In genomic region chr19:48513289-48514122, GRCh38 we compare ENCODE assay signal across 8 cellular contexts. TPM values are rescaled to one million over a fixed set of nuclear protein-coding genes. Genes with fewer than 3 reads are reported as not detected.
DNase-seq lines count a peak whose midpoint lies in the region; ATAC-seq and TF ChIP-seq lines count a peak whose summit lies in the region.

No MANE protein-coding gene starts in this region.

- peaks cover 0 to 9% (median 4%) of the 10 kb centered on the region in 4 donors for H3K4me1 ChIP-seq in transverse colon

- intact Hi-C loops in transverse colon (cut with DNase I; ENCODE audit: low total_unique reads) = no loop called here

- no peak for ATAC-seq in GM21717 (IDR thresholded peaks at IDR 0.05; ENCODE audit: unreplicated experiment)

- no peaks in the 10 kb centered on the region for H3K36me3 ChIP-seq in transverse colon

- H3K4me3 ChIP-seq in GM12875 (ENCODE audit: low read depth, low read length) (peak overlapping the region; percentile 63), transverse colon (peak overlapping the region; percentile 29 to 58 (median 51))

- no peak for TF ChIP-seq EP300 in transverse colon (IDR thresholded peaks at IDR 0.05; ENCODE audit: low read depth)

- 0 to 4% methylated on average over 1 to 36 of the region's 54 CpGs for WGBS in transverse colon (ENCODE audit: low coverage in 1 of 2), 2 donors

- no peaks in the 10 kb centered on the region for H3K9me3 ChIP-seq in transverse colon

- peak; percentile 48 for DNase-seq in LHCN-M2 (ENCODE audit: low read depth)
- DNase-seq in SHP77 treated with DMSO at 0.1 percent for 48 hours (lab: John Stamatoyannopoulos, UW) = peak; percentile 27
- DNase-seq in activated naive CD4-positive, alpha-beta T cell (lab: John Stamatoyannopoulos, UW) = peak in 3 of 4 experiments; percentile 30 to 63 (median 47)
- DNase-seq in glomerular visceral epithelial cell (ENCODE audit: extremely low spot score) = peak; percentile 57
- DNase-seq in nucleus accumbens (lab: John Stamatoyannopoulos, UW) = peak in 55 of 56 donors; percentile 25 to 93 (median 78)
- DNase-seq in transverse colon = peak; percentile 75

- peaks cover 57% of the 10 kb centered on the region for H3K27me3 ChIP-seq in transverse colon

- H3K27ac ChIP-seq in transverse colon = peak overlapping the region in 2 of 4 donors; percentile 18 to 53

- TF ChIP-seq CTCF in GM12875 (IDR thresholded peaks at IDR 0.05; ENCODE audit: borderline replicate concordance, insufficient read depth, low read depth, low read length) (no peak), transverse colon (IDR thresholded peaks at IDR 0.05) (no peak)

- TF ChIP-seq POLR2A in transverse colon (IDR thresholded peaks at IDR 0.05) = no peak

- in situ Hi-C loops in transverse colon (cut with MboI; ENCODE audit: low pct_ligation_motif_present in 1 of 4, low pct_unique_long_range_greater_than_20kb in 1 of 4, low sequenced_read_pairs in 3 of 4) = no loop called here

RNA-seq across cellular contexts. Expression of gene LMTK3, which starts 1.9 kb away (rescaled TPM):
- total RNA-seq in LHCN-M2 (2014; rRNA removed) (0.06 and 0.13 TPM in 2 replicates), transverse colon (1 to 10 TPM in 2 of 4 donors, under 1 TPM in 1, not detected in 1; 0.68 to 2.4 (median 1.1) TPM)
- polyA plus RNA-seq in LHCN-M2 (2012) = 0.27 TPM

RNA-seq across cellular contexts. Expression of gene SULT2B1, which starts 38.5 kb away (rescaled TPM):
- total RNA-seq in LHCN-M2 (2014; rRNA removed) = not detected in 2 replicates
- 0.15 TPM for polyA plus RNA-seq in LHCN-M2 (2012)
- total RNA-seq in transverse colon = under 1 TPM in 2 of 4 donors, not detected in 2; 0.32 to 0.41 TPM

RNA-seq across cellular contexts. Expression of gene CYTH2, which starts 44.3 kb away (rescaled TPM):
- 37.7 and 61.0 TPM in 2 replicates for total RNA-seq in LHCN-M2 (2014; rRNA removed)
- 49.4 TPM for polyA plus RNA-seq in LHCN-M2 (2012)
- 100 to 1,000 TPM in 2 of 4 donors, 10 to 100 TPM in 2; 61.1 to 410 (median 171) TPM for total RNA-seq in transverse colon

RNA-seq across cellular contexts. Expression of gene KCNJ14, which starts 58.1 kb away (rescaled TPM):
- total RNA-seq in LHCN-M2 (2014; rRNA removed) = 0.52 and 0.71 TPM in 2 replicates
- 0.33 TPM for polyA plus RNA-seq in LHCN-M2 (2012)
- under 1 TPM in 2 of 4 donors, not detected in 2; 0.41 to 0.64 TPM for total RNA-seq in transverse colon

Comparison
In these comparisons a context has a peak if more than half of its experiments do, and no peak if none do; other contexts are left out.
1. DNase-seq: peak in every context shown above with its lines; median percentile 78 in nucleus accumbens; 75 in transverse colon; 57 in glomerular visceral epithelial cell; 48 in LHCN-M2; 47 in activated naive CD4-positive, alpha-beta T cell; 27 in SHP77 treated with DMSO at 0.1 percent for 48 hours.